In the genomic region with DNA sequence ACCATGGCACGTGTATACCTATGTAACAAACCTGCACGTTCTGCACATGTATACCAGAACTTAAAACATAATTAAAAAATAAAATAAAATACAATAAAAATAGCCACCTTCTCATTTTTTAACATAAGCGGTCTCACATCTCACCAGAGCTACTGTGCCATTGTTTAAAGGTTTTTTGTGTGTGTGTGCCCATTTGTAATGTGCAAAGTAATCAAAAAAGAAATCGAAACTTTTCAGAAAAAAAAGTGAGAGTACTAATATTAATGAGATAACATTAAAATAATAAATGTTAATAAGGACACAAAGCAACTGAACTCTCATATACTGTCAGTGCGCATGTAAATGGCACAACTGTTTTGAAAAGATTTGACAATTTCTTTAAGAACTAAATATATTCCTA, we compare ENCODE assay signal across 2 cellular contexts.
TF ChIP-seq lines count a peak whose summit lies in the region.

No MANE protein-coding gene starts in this region.

TF ChIP-seq in HepG2, 621 proteins besides CTCF, POLR2A, EP300 and RAD21 (continued from another document):
- TF ChIP-seq MAFF (IDR thresholded peaks at IDR 0.05; ENCODE audit: low read depth, low read length) = peak; percentile 51

TF ChIP-seq in A549, 52 proteins besides CTCF, POLR2A, EP300 and RAD21 (continued from another document):
- TF ChIP-seq MAFK (IDR thresholded peaks at IDR 0.05; ENCODE audit: partially characterized antibody) = peak; percentile 26
